Comparison of ENCODE assay signal across 12 cellular contexts in genomic region chr1:175197536-175197935, GRCh38. TPM values are rescaled to one million over a fixed set of nuclear protein-coding genes. Genes with fewer than 3 reads are reported as not detected.
DNase-seq lines count a peak whose midpoint lies in the region; TF ChIP-seq lines count a peak whose summit lies in the region.
"Had no signal": no experiment of that assay in that cellular context is flagged by ENCODE, and none has a peak within 500 bp of the region (broad histone marks: within the 10 kb centered on the region; RNA-seq: fewer than 3 reads in every experiment).

No MANE protein-coding gene starts in this region.

- H3K27ac ChIP-seq in C4-2B, result peak overlapping the region; percentile 16; the same call in 1 of the 2 replicates
- H3K27ac ChIP-seq: cardiac muscle cell had no signal

- DNase-seq in HT1080 (ENCODE audit: low read depth), result peak; percentile 78
- peak; percentile 58 for DNase-seq in kidney epithelial cell (ENCODE audit: low read depth)
- DNase-seq in HuH-7 (ENCODE audit: low spot score), result no peak
- DNase-seq in putamen (ENCODE audit: low spot score), result no peak
- no peak for DNase-seq in NCI-H1694 (lab: John Stamatoyannopoulos, UW)
- DNase-seq in NCI-H2227 treated with DMSO at 0.1 percent for 48 hours (lab: John Stamatoyannopoulos, UW), result no peak
- DNase-seq: CD8-positive, alpha-beta memory T cell; heart left ventricle; nucleus accumbens had no signal

- no peaks in the 10 kb centered on the region for H3K9me3 Mint-ChIP-seq in T-helper 1 cell treated with Interleukin-12 subunit alpha and Interleukin-12 subunit beta and Interleukin-4 antibody, amounts not matched to agents 30 μg/mL and 1 μg/mL, for 36 hours
- H3K9me3 Mint-ChIP-seq: CD8-positive, alpha-beta memory T cell had no signal

- no peak overlapping the region for H3K4me3 Mint-ChIP-seq in T-helper 1 cell treated with Interleukin-12 subunit alpha and Interleukin-12 subunit beta and Interleukin-4 antibody, amounts not matched to agents 30 μg/mL and 1 μg/mL, for 36 hours

- no peaks in the 10 kb centered on the region for H3K36me3 Mint-ChIP-seq in T-helper 1 cell treated with Interleukin-12 subunit alpha and Interleukin-12 subunit beta and Interleukin-4 antibody, amounts not matched to agents 30 μg/mL and 1 μg/mL, for 36 hours (ENCODE audit: low read depth)
- H3K36me3 Mint-ChIP-seq: CD8-positive, alpha-beta memory T cell had no signal

- H3K27me3 ChIP-seq in kidney epithelial cell (ENCODE audit: control insufficient read depth, insufficient read depth, low read length), result no peaks in the 10 kb centered on the region
- H3K27me3 ChIP-seq: heart left ventricle had no signal

- no peak overlapping the region for H3K4me3 ChIP-seq in kidney epithelial cell (ENCODE audit: low read depth, low read length)
- H3K4me3 ChIP-seq: cardiac muscle cell, heart left ventricle had no signal

- H3K36me3 ChIP-seq in kidney epithelial cell (ENCODE audit: control insufficient read depth, insufficient read depth, low read length), result no peaks in the 10 kb centered on the region
- H3K36me3 ChIP-seq: cardiac muscle cell, heart left ventricle had no signal

- TF ChIP-seq CTCF in C4-2B (conservative IDR thresholded peaks at IDR 0.05) (no peak), kidney epithelial cell (IDR thresholded peaks at IDR 0.05; ENCODE audit: insufficient read depth, low read length, poor library complexity, severe bottlenecking) (no peak)

- peak overlapping the region; percentile 5 for H3K27ac Mint-ChIP-seq in T-helper 1 cell treated with Interleukin-12 subunit alpha and Interleukin-12 subunit beta and Interleukin-4 antibody, amounts not matched to agents 30 μg/mL and 1 μg/mL, for 36 hours

- peaks cover 5% of the 10 kb centered on the region for H3K27me3 Mint-ChIP-seq in T-helper 1 cell treated with Interleukin-12 subunit alpha and Interleukin-12 subunit beta and Interleukin-4 antibody, amounts not matched to agents 30 μg/mL and 1 μg/mL, for 36 hours (ENCODE audit: low read depth)
- H3K27me3 Mint-ChIP-seq: CD8-positive, alpha-beta memory T cell had no signal

- peaks cover 21% of the 10 kb centered on the region for H3K4me1 Mint-ChIP-seq in T-helper 1 cell treated with Interleukin-12 subunit alpha and Interleukin-12 subunit beta and Interleukin-4 antibody, amounts not matched to agents 30 μg/mL and 1 μg/mL, for 36 hours (ENCODE audit: low read depth)

RNA-seq across cellular contexts. Expression of gene KIAA0040, which starts 5.0 kb away (rescaled TPM):
- total RNA-seq in HT1080 (2014; rRNA removed; shearing (Covaris generic)), result not detected in 2 replicates
- 0.09 and 0.21 TPM in 2 replicates for polyA plus RNA-seq in HT1080 (2015; cell fraction: cytosol; rRNA removed)
- polyA plus RNA-seq in HT1080 (2015; cell fraction: nucleus; rRNA removed), result 0.17 and 0.35 TPM in 2 replicates
- total RNA-seq in kidney epithelial cell, result 9.7 and 15.7 TPM in 2 replicates

Comparison
In these comparisons a context has a peak if more than half of its experiments do, and no peak if none do; other contexts are left out.
1. DNase-seq: peak in HT1080 (single experiment) and kidney epithelial cell (single experiment); none in HuH-7 (single experiment), putamen (single experiment), NCI-H1694 (single experiment) and NCI-H2227 treated with DMSO at 0.1 percent for 48 hours (single experiment).
2. RNA of gene KIAA0040, which starts 5.0 kb away (total RNA-seq): 9.7 to 15.7 TPM in kidney epithelial cell; not detected in HT1080; every median in the first group is over 10 times any median in the second.